ENCODE assay signal across 8 cellular contexts in the genomic region with DNA sequence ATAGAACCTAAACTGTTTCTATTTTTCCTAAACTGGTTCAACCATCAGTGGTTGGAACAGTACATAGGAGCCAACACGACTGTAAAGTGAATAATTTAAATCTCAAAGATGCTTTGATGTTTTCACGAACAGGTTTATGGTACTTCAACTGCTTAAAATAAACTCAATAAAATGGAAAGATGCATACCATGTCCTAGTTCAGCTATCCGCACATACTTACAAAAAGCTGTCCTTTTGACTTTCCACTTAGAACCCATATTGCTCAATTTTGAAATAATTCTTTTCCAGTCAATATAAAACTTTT. TPM values are rescaled to one million over a fixed set of nuclear protein-coding genes. Genes with fewer than 3 reads are reported as not detected.
DNase-seq lines count a peak whose midpoint lies in the region; ATAC-seq and TF ChIP-seq lines count a peak whose summit lies in the region.

No MANE protein-coding gene starts in this region.

- DNase-seq in neural crest cell (ENCODE audit: low read depth, low spot score) (no peak), NCI-H510A (lab: John Stamatoyannopoulos, UW) (no peak)

- H3K27me3 Mint-ChIP-seq in IgD-negative memory B cell, result no peaks in the 10 kb centered on the region
- no peaks in the 10 kb centered on the region for H3K27me3 Mint-ChIP-seq in dendritic cell treated with granulocyte-macrophage colony-stimulating factor and Interleukin-4, amounts not matched to agents 40 ng/mL and 50 ng/mL, for 4 days
- H3K27me3 Mint-ChIP-seq in neural crest cell (ENCODE audit: low read depth), result no peaks in the 10 kb centered on the region

- no peaks in the 10 kb centered on the region for H3K9me3 Mint-ChIP-seq in IgD-negative memory B cell
- H3K9me3 Mint-ChIP-seq in dendritic cell treated with granulocyte-macrophage colony-stimulating factor and Interleukin-4, amounts not matched to agents 40 ng/mL and 50 ng/mL, for 4 days, result no peaks in the 10 kb centered on the region
- no peaks in the 10 kb centered on the region for H3K9me3 Mint-ChIP-seq in neural crest cell

- H3K4me1 ChIP-seq in ES-I3 (ENCODE audit: insufficient read depth, low read length), result 0 out of 2 replicates have a peak, but pooled peaks cover 5% of the 10 kb centered on the region

- no peaks in the 10 kb centered on the region for H3K9me3 ChIP-seq in ES-I3 (ENCODE audit: control insufficient read depth, insufficient read depth, low read length)

- H3K27ac Mint-ChIP-seq in IgD-negative memory B cell, result peak overlapping the region; percentile 82 to 98 (median 96)
- H3K27ac Mint-ChIP-seq in dendritic cell treated with granulocyte-macrophage colony-stimulating factor and Interleukin-4, amounts not matched to agents 40 ng/mL and 50 ng/mL, for 4 days, result peak overlapping the region; percentile 99
- H3K27ac Mint-ChIP-seq in neural crest cell (ENCODE audit: unreplicated experiment), result peak overlapping the region; percentile 95

- H3K36me3 ChIP-seq in ES-I3 (ENCODE audit: insufficient read depth, low read length), result no peaks in the 10 kb centered on the region

- intact Hi-C loops in dendritic cell treated with granulocyte-macrophage colony-stimulating factor and Interleukin-4, amounts not matched to agents 40 ng/mL and 50 ng/mL, for 4 days (cut with micrococcal nuclease), result loop anchor here (5.0 kb wide), 1 partner anchor 34 kb away; no protein-coding TSS in a partner anchor

- H3K36me3 Mint-ChIP-seq in IgD-negative memory B cell, result peaks cover 2% of the 10 kb centered on the region
- H3K36me3 Mint-ChIP-seq in dendritic cell treated with granulocyte-macrophage colony-stimulating factor and Interleukin-4, amounts not matched to agents 40 ng/mL and 50 ng/mL, for 4 days (ENCODE audit: low read depth), result peaks cover 44% of the 10 kb centered on the region
- H3K36me3 Mint-ChIP-seq in neural crest cell (ENCODE audit: low read depth), result peaks cover under 1% of the 10 kb centered on the region

- ATAC-seq in HG03457 (IDR thresholded peaks at IDR 0.05; ENCODE audit: unreplicated experiment) (no peak), GM21360 (IDR thresholded peaks at IDR 0.05; ENCODE audit: unreplicated experiment) (no peak), HG03045 (IDR thresholded peaks at IDR 0.05; ENCODE audit: unreplicated experiment) (no peak)

- H3K4me3 Mint-ChIP-seq in IgD-negative memory B cell, result peak overlapping the region; percentile 97 to 100 (median 98)
- peak overlapping the region; percentile 98 for H3K4me3 Mint-ChIP-seq in dendritic cell treated with granulocyte-macrophage colony-stimulating factor and Interleukin-4, amounts not matched to agents 40 ng/mL and 50 ng/mL, for 4 days
- peak overlapping the region; percentile 98 for H3K4me3 Mint-ChIP-seq in neural crest cell

- H3K4me1 Mint-ChIP-seq in IgD-negative memory B cell (peaks cover 30 to 45% (median 38%) of the 10 kb centered on the region in 3 donors), neural crest cell (peaks cover 36% of the 10 kb centered on the region)
- peaks cover 43% of the 10 kb centered on the region for H3K4me1 Mint-ChIP-seq in dendritic cell treated with granulocyte-macrophage colony-stimulating factor and Interleukin-4, amounts not matched to agents 40 ng/mL and 50 ng/mL, for 4 days (ENCODE audit: low read depth)

- peak overlapping the region; percentile 87 for H3K9ac ChIP-seq in ES-I3 (ENCODE audit: low read depth, low read length)

- no peak for TF ChIP-seq CTCF in neural crest cell (conservative IDR thresholded peaks at IDR 0.05)

RNA-seq across cellular contexts. Expression of a gene that starts 0.9 kb away (rescaled TPM):
- 125 TPM for polyA plus RNA-seq in IgD-negative memory B cell
- 32.6 and 33.7 TPM in 2 replicates for total RNA-seq in neural crest cell
